12 cellular contexts compared by ENCODE assay signal in genomic region chr3:143831998-143832397, GRCh38. TPM values are rescaled to one million over a fixed set of nuclear protein-coding genes. Genes with fewer than 3 reads are reported as not detected.
DNase-seq lines count a peak whose midpoint lies in the region; ATAC-seq and TF ChIP-seq lines count a peak whose summit lies in the region.
"Had no signal": no experiment of that assay in that cellular context is flagged by ENCODE, and none has a peak within 500 bp of the region (broad histone marks: within the 10 kb centered on the region; RNA-seq: fewer than 3 reads in every experiment).

No MANE protein-coding gene starts in this region.

- H3K4me1 ChIP-seq in esophagus squamous epithelium, result peaks cover 12 to 65% (median 38%) of the 10 kb centered on the region in 3 donors
- H3K4me1 ChIP-seq: breast epithelium had no signal

- no peaks in the 10 kb centered on the region for H3K36me3 Mint-ChIP-seq in chondrocyte (ENCODE audit: low read depth)

- no peaks in the 10 kb centered on the region for H3K27me3 ChIP-seq in esophagus squamous epithelium
- H3K27me3 ChIP-seq in brain microvascular endothelial cell (replicated peaks), result no peaks in the 10 kb centered on the region
- H3K27me3 ChIP-seq: breast epithelium had no signal

- H3K27me3 Mint-ChIP-seq in chondrocyte (ENCODE audit: low read depth), result no peaks in the 10 kb centered on the region

- intact Hi-C loops in esophagus squamous epithelium (cut with DNase I), result no loop called here

- ATAC-seq in GM18858 (IDR thresholded peaks at IDR 0.05; ENCODE audit: unreplicated experiment) (peak; percentile 62), GM21423 (IDR thresholded peaks at IDR 0.05; ENCODE audit: unreplicated experiment) (peak; percentile 82), HG03066 (IDR thresholded peaks at IDR 0.05; ENCODE audit: low read depth, unreplicated experiment) (peak; percentile 84)

- H3K4me3 Mint-ChIP-seq in chondrocyte (ENCODE audit: unreplicated experiment), result no peak overlapping the region

- TF ChIP-seq POLR2A in esophagus squamous epithelium (IDR thresholded peaks at IDR 0.05), result no peak

- H3K4me1 Mint-ChIP-seq in chondrocyte (ENCODE audit: low read depth), result peaks cover 15% of the 10 kb centered on the region

- no peak for DNase-seq in esophagus squamous epithelium (lab: John Stamatoyannopoulos, UW)
- DNase-seq in chondrocyte (ENCODE audit: low spot score), result no peak
- no peak for DNase-seq in SIG-M5 (lab: John Stamatoyannopoulos, UW)
- DNase-seq in kidney glomerular epithelial cell (lab: John Stamatoyannopoulos, UW), result no peak
- no peak for DNase-seq in brain microvascular endothelial cell
- DNase-seq: Calu3, NCI-H2227 treated with DMSO at 0.1 percent for 48 hours had no signal

- H3K9me3 ChIP-seq in esophagus squamous epithelium, result no peaks in the 10 kb centered on the region
- H3K9me3 ChIP-seq: breast epithelium had no signal

- no peaks in the 10 kb centered on the region for H3K36me3 ChIP-seq in esophagus squamous epithelium
- no peaks in the 10 kb centered on the region for H3K36me3 ChIP-seq in brain microvascular endothelial cell (replicated peaks)
- H3K36me3 ChIP-seq: breast epithelium had no signal

- H3K4me3 ChIP-seq in esophagus squamous epithelium (no peak overlapping the region), brain microvascular endothelial cell (ENCODE audit: low read depth, low read length) (no peak overlapping the region)
- H3K4me3 ChIP-seq: breast epithelium, lung had no signal

- no peaks in the 10 kb centered on the region for H3K9me3 Mint-ChIP-seq in chondrocyte (ENCODE audit: low read depth)

- WGBS in esophagus squamous epithelium, 2 donors, result 50 to 75% methylated on average over 1 of the region's 1 CpG

- in situ Hi-C loops in brain microvascular endothelial cell (cut with HindIII; ENCODE audit: low pct_ligation_motif_present, low sequenced_read_pairs), result no loop called here

- TF ChIP-seq CTCF in esophagus squamous epithelium (IDR thresholded peaks at IDR 0.05) (no peak), chondrocyte (IDR thresholded peaks at IDR 0.05) (no peak), brain microvascular endothelial cell (IDR thresholded peaks at IDR 0.05; ENCODE audit: low read depth, low read length, missing control alignments) (no peak)

- no peak overlapping the region for H3K27ac Mint-ChIP-seq in chondrocyte (ENCODE audit: unreplicated experiment)

- H3K27ac ChIP-seq in esophagus squamous epithelium (peak overlapping the region in 3 of 4 donors; percentile 54 to 84 (median 74)), brain microvascular endothelial cell (no peak overlapping the region)
- H3K27ac ChIP-seq: breast epithelium had no signal

RNA-seq across cellular contexts. Expression of gene SLC9A9, which starts 16.3 kb away (rescaled TPM):
- 10 to 100 TPM; 11.2 to 22.3 (median 18.9) TPM for total RNA-seq in esophagus squamous epithelium
- total RNA-seq in chondrocyte, result 2.5 to 5.5 TPM (median 2.6 TPM) in 3 replicates
